In the genomic region with DNA sequence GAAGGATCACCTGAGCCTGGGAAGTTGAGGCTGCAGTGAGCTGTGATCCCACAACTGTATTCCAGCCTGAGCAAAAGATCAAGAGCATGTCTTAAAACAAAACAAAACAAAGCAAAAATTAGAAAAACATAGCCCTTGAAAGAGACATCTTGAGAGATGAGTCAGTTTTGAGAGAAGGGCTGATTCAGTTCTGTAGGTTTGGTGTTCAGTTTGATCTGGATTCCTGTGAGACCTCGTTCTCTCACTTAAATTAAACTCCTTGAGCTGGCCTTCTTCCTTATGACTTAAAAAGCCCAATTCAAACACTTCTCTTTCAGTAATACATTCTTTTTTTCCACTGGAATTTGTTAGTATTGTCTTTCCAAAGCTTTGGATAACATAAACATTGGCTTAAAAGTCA, we compare ENCODE assay signal across 1 cellular context.
TF ChIP-seq lines count a peak whose summit lies in the region.

No MANE protein-coding gene starts in this region.

TF ChIP-seq in IMR-90, 13 proteins besides CTCF, POLR2A, EP300 and RAD21:
- TF ChIP-seq MXI1 (IDR thresholded peaks at IDR 0.05; ENCODE audit: borderline replicate concordance, low read depth, low read length) (no peak), RFX5 (IDR thresholded peaks at IDR 0.05; ENCODE audit: low read depth, low read length) (no peak), MAZ (IDR thresholded peaks at IDR 0.05; ENCODE audit: borderline replicate concordance, low read depth, low read length) (no peak), BHLHE40 (IDR thresholded peaks at IDR 0.05; ENCODE audit: low read depth, low read length) (no peak), CEBPB (IDR thresholded peaks at IDR 0.05; ENCODE audit: low read depth, low read length) (no peak), NFE2L2 (IDR thresholded peaks at IDR 0.05; ENCODE audit: low read depth, low read length) (no peak), SMC3 (IDR thresholded peaks at IDR 0.05; ENCODE audit: low read depth, low read length) (no peak)
- TF ChIP-seq, protein P1, sequence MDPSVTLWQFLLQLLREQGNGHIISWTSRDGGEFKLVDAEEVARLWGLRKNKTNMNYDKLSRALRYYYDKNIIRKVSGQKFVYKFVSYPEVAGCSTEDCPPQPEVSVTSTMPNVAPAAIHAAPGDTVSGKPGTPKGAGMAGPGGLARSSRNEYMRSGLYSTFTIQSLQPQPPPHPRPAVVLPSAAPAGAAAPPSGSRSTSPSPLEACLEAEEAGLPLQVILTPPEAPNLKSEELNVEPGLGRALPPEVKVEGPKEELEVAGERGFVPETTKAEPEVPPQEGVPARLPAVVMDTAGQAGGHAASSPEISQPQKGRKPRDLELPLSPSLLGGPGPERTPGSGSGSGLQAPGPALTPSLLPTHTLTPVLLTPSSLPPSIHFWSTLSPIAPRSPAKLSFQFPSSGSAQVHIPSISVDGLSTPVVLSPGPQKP (IDR thresholded peaks at IDR 0.05; ENCODE audit: borderline replicate concordance, low read depth, low read length): no peak
